Comparison of ENCODE assay signal across 17 cellular contexts in genomic region chrX:53654378-53654777, GRCh38. TPM values are rescaled to one million over a fixed set of nuclear protein-coding genes. Genes with fewer than 3 reads are reported as not detected.
A peak's percentile ranks its signal among the peaks of the same experiment; 100 is the strongest.
DNase-seq lines count a peak whose midpoint lies in the region; ATAC-seq and TF ChIP-seq lines count a peak whose summit lies in the region.
"Had no signal": no experiment of that assay in that cellular context is flagged by ENCODE, and none has a peak within 500 bp of the region (broad histone marks: within the 10 kb centered on the region; RNA-seq: fewer than 3 reads in every experiment).

No MANE protein-coding gene starts in this region.

- no peak overlapping the region for H3K4me3 Mint-ChIP-seq in activated CD4-positive, alpha-beta memory T cell treated with anti-CD3 and anti-CD28 coated beads for 36 hours
- H3K4me3 Mint-ChIP-seq in activated CD4-positive, alpha-beta memory T cell treated with anti-CD3 and anti-CD28 coated beads, Interleukin-2, amount 10 ng/mL, durations not matched to agents 7 days and 5 days, result no peak overlapping the region
- H3K4me3 Mint-ChIP-seq in mesothelial cell of epicardium, result no peak overlapping the region
- H3K4me3 Mint-ChIP-seq: IgD-negative memory B cell had no signal

- H3K4me3 ChIP-seq in GM23248 (no peak overlapping the region), adipocyte (ENCODE audit: low read length) (no peak overlapping the region), heart right ventricle (no peak overlapping the region)
- H3K4me3 ChIP-seq: HAP-1 had no signal

- TF ChIP-seq CTCF in mesothelial cell of epicardium (IDR thresholded peaks at IDR 0.05; ENCODE audit: unreplicated experiment), result no peak
- TF ChIP-seq CTCF in heart right ventricle (IDR thresholded peaks at IDR 0.05), result no peak

- no peaks in the 10 kb centered on the region for H3K9me2 ChIP-seq in GM23248 (ENCODE audit: insufficient read depth)

- 0 out of 2 replicates have a peak, but pooled peaks cover 4% of the 10 kb centered on the region for H3F3A ChIP-seq in GM23248 (ENCODE audit: insufficient read depth)

- in situ Hi-C loops in GM23248 (cut with MboI), result no loop called here

- H3K27ac ChIP-seq in GM23248 (0 out of 2 replicates have a peak overlapping the region, but pooled peaks have one; percentile 15), heart right ventricle (no peak overlapping the region)

- DNase-seq in activated CD4-positive, alpha-beta memory T cell treated with anti-CD3 and anti-CD28 coated beads for 36 hours, result no peak
- DNase-seq in activated CD4-positive, alpha-beta memory T cell treated with anti-CD3 and anti-CD28 coated beads, Interleukin-2, amount 10 ng/mL, durations not matched to agents 7 days and 5 days, result no peak
- DNase-seq in GM23248 (no peak), adipocyte (ENCODE audit: low read depth) (peak; percentile 29), mesothelial cell of epicardium (ENCODE audit: low spot score in 2 of 2, unreplicated experiment in 2 of 2) (no peak), heart right ventricle (no peak), NCI-H2081 (lab: John Stamatoyannopoulos, UW) (no peak)
- DNase-seq: C1 segment of cervical spinal cord, NCI-H187, NCI-H2171 treated with DMSO at 0.1 percent for 48 hours, NCI-H510A, NCI-H82 had no signal

- no peak overlapping the region for H2AFZ ChIP-seq in GM23248

- no peak for ATAC-seq in heart right ventricle
- ATAC-seq in GM21381 (IDR thresholded peaks at IDR 0.05; ENCODE audit: unreplicated experiment), result no peak
- ATAC-seq: Panc1, Right ventricle myocardium inferior had no signal

- WGBS in GM23248 (ENCODE audit: low coverage in 1 of 2, low lambda C conversion rate in 2 of 2, missing lambda C conversion rate in 2 of 2), 2 experiments, result 49 to 60% methylated on average over 3 of the region's 3 CpGs
- 62 to 68% methylated on average over 3 of the region's 3 CpGs for WGBS in heart right ventricle, 2 donors

- intact Hi-C loops in activated CD4-positive, alpha-beta memory T cell treated with anti-CD3 and anti-CD28 coated beads for 36 hours (cut with micrococcal nuclease), result no loop called here
- intact Hi-C loops in heart right ventricle (cut with DNase I), result no loop called here

- H3K9ac ChIP-seq in GM23248 (0 out of 2 replicates have a peak overlapping the region, but pooled peaks have one; percentile 1), adipocyte (ENCODE audit: low read length) (no peak overlapping the region)

- H4K20me1 ChIP-seq in GM23248 (ENCODE audit: insufficient read depth), result no peaks in the 10 kb centered on the region; the same call in 1 of the 2 replicates

- no peaks in the 10 kb centered on the region for H3K27me3 Mint-ChIP-seq in activated CD4-positive, alpha-beta memory T cell treated with anti-CD3 and anti-CD28 coated beads for 36 hours
- H3K27me3 Mint-ChIP-seq in activated CD4-positive, alpha-beta memory T cell treated with anti-CD3 and anti-CD28 coated beads, Interleukin-2, amount 10 ng/mL, durations not matched to agents 7 days and 5 days, result no peaks in the 10 kb centered on the region
- no peaks in the 10 kb centered on the region for H3K27me3 Mint-ChIP-seq in mesothelial cell of epicardium (ENCODE audit: low read depth)
- H3K27me3 Mint-ChIP-seq: IgD-negative memory B cell had no signal

- no peaks in the 10 kb centered on the region for H3K9me3 Mint-ChIP-seq in activated CD4-positive, alpha-beta memory T cell treated with anti-CD3 and anti-CD28 coated beads for 36 hours
- H3K9me3 Mint-ChIP-seq in activated CD4-positive, alpha-beta memory T cell treated with anti-CD3 and anti-CD28 coated beads, Interleukin-2, amount 10 ng/mL, durations not matched to agents 7 days and 5 days, result no peaks in the 10 kb centered on the region
- peaks cover 22% of the 10 kb centered on the region for H3K9me3 Mint-ChIP-seq in mesothelial cell of epicardium
- H3K9me3 Mint-ChIP-seq: IgD-negative memory B cell had no signal

- no peak overlapping the region for H3K4me2 ChIP-seq in GM23248 (ENCODE audit: unreplicated experiment)

- POLR2A ChIA-PET in activated CD4-positive, alpha-beta memory T cell treated with anti-CD3 and anti-CD28 coated beads for 36 hours (lab: Charles Lee), result no interaction called here
- POLR2A ChIA-PET in activated CD4-positive, alpha-beta memory T cell treated with anti-CD3 and anti-CD28 coated beads, Interleukin-2, amount 10 ng/mL, durations not matched to agents 7 days and 5 days (lab: Charles Lee), result no interaction called here

- H3K27me3 ChIP-seq in GM23248 (replicated peaks; ENCODE audit: insufficient read depth) (no peaks in the 10 kb centered on the region), adipocyte (replicated peaks; ENCODE audit: control insufficient read depth, insufficient read depth, low read length) (peaks cover 13% of the 10 kb centered on the region), heart right ventricle (peaks cover 0 to 36% (median 0%) of the 10 kb centered on the region in 7 donors)

- CTCF ChIA-PET in activated CD4-positive, alpha-beta memory T cell treated with anti-CD3 and anti-CD28 coated beads for 36 hours (lab: Charles Lee), result no interaction called here
- CTCF ChIA-PET in activated CD4-positive, alpha-beta memory T cell treated with anti-CD3 and anti-CD28 coated beads, Interleukin-2, amount 10 ng/mL, durations not matched to agents 7 days and 5 days (lab: Charles Lee), result no interaction called here

- H3K79me2 ChIP-seq in GM23248 (ENCODE audit: insufficient read depth), result peaks cover 100% of the 10 kb centered on the region

- H3K9me3 ChIP-seq in GM23248 (ENCODE audit: low read depth), result no peaks in the 10 kb centered on the region
- no peaks in the 10 kb centered on the region for H3K9me3 ChIP-seq in adipocyte (ENCODE audit: control insufficient read depth, low read length)
- H3K9me3 ChIP-seq in heart right ventricle, result no peaks in the 10 kb centered on the region
- H3K9me3 ChIP-seq: HAP-1 had no signal

- peak overlapping the region; percentile 23 for H3K27ac Mint-ChIP-seq in activated CD4-positive, alpha-beta memory T cell treated with anti-CD3 and anti-CD28 coated beads for 36 hours
- H3K27ac Mint-ChIP-seq in activated CD4-positive, alpha-beta memory T cell treated with anti-CD3 and anti-CD28 coated beads, Interleukin-2, amount 10 ng/mL, durations not matched to agents 7 days and 5 days, result no peak overlapping the region
- peak overlapping the region; percentile 39 for H3K27ac Mint-ChIP-seq in mesothelial cell of epicardium

- H3K36me3 ChIP-seq in GM23248 (ENCODE audit: low read depth) (peaks cover 16% of the 10 kb centered on the region; the same call in 1 of the 2 replicates), adipocyte (ENCODE audit: control insufficient read depth, insufficient read depth, low read length, severe bottlenecking) (peaks cover 31% of the 10 kb centered on the region), heart right ventricle (peaks cover 0 to 47% (median 0%) of the 10 kb centered on the region in 9 donors)

- H3K4me1 Mint-ChIP-seq in activated CD4-positive, alpha-beta memory T cell treated with anti-CD3 and anti-CD28 coated beads for 36 hours (ENCODE audit: low read depth), result peaks cover 46% of the 10 kb centered on the region
- H3K4me1 Mint-ChIP-seq in activated CD4-positive, alpha-beta memory T cell treated with anti-CD3 and anti-CD28 coated beads, Interleukin-2, amount 10 ng/mL, durations not matched to agents 7 days and 5 days, result peaks cover 31% of the 10 kb centered on the region
- H3K4me1 Mint-ChIP-seq in mesothelial cell of epicardium, result no peaks in the 10 kb centered on the region

- H3K4me1 ChIP-seq in GM23248 (ENCODE audit: insufficient read depth) (peaks cover 18% of the 10 kb centered on the region; the same call in 1 of the 2 replicates), adipocyte (ENCODE audit: control insufficient read depth, insufficient read depth, low read length) (peaks cover 6% of the 10 kb centered on the region), heart right ventricle (peaks cover 0 to 22% (median 10%) of the 10 kb centered on the region in 9 donors)

- H3K36me3 Mint-ChIP-seq in activated CD4-positive, alpha-beta memory T cell treated with anti-CD3 and anti-CD28 coated beads for 36 hours, result peaks cover 41% of the 10 kb centered on the region
- H3K36me3 Mint-ChIP-seq in activated CD4-positive, alpha-beta memory T cell treated with anti-CD3 and anti-CD28 coated beads, Interleukin-2, amount 10 ng/mL, durations not matched to agents 7 days and 5 days (ENCODE audit: low read depth), result peaks cover 29% of the 10 kb centered on the region
- H3K36me3 Mint-ChIP-seq in mesothelial cell of epicardium, result peaks cover 16% of the 10 kb centered on the region

RNA-seq across cellular contexts. Expression of gene HUWE1, which starts 32.1 kb away (rescaled TPM):
- 100 to 1,000 TPM; 544 to 560 TPM for total RNA-seq in activated CD4-positive, alpha-beta memory T cell treated with anti-CD3 and anti-CD28 coated beads for 36 hours
- 100 to 1,000 TPM; 213 to 237 TPM for total RNA-seq in activated CD4-positive, alpha-beta memory T cell treated with anti-CD3 and anti-CD28 coated beads, Interleukin-2, amount 10 ng/mL, durations not matched to agents 7 days and 5 days
- 71.2 and 73.5 TPM in 2 replicates for total RNA-seq in GM23248 (2014; rRNA removed; shearing (Covaris generic))
- polyA plus RNA-seq in GM23248 (2016; fragmentation: Nextera tagmentation; extraction: Ambion mirVana) (29.8 and 31.3 TPM in 2 replicates), heart right ventricle (10 to 100 TPM; 30.8 to 52.0 TPM)
- total RNA-seq in mesothelial cell of epicardium (257 to 277 TPM (median 261 TPM) in 3 replicates), heart right ventricle (100 to 1,000 TPM; 133 to 219 (median 198) TPM)
